ENCODE assay signal across 16 cellular contexts in genomic region chr6:42173101-42173500, GRCh38. TPM values are rescaled to one million over a fixed set of nuclear protein-coding genes. Genes with fewer than 3 reads are reported as not detected.
DNase-seq lines count a peak whose midpoint lies in the region; ATAC-seq and TF ChIP-seq lines count a peak whose summit lies in the region.
"Had no signal": no experiment of that assay in that cellular context is flagged by ENCODE, and none has a peak within 500 bp of the region (broad histone marks: within the 10 kb centered on the region; RNA-seq: fewer than 3 reads in every experiment).

Gene GUCA1A (plus strand): TSS chr6:42173364. CDS start chr6:42173614, 250 bp downstream.

- intact Hi-C loops in left colon (cut with DNase I, micrococcal nuclease) = no loop called here

- H3K27me3 Mint-ChIP-seq in endodermal cell (ENCODE audit: insufficient read depth) (peaks cover 16% of the 10 kb centered on the region), T-helper 17 cell (peaks cover 11% of the 10 kb centered on the region)
- H3K27me3 Mint-ChIP-seq: CD4-positive, alpha-beta memory T cell had no signal

- peak within 1 kb of the TSS; percentile 40 for H3K27ac Mint-ChIP-seq in endodermal cell
- H3K27ac Mint-ChIP-seq in T-helper 17 cell = no peak within 1 kb of the TSS
- H3K27ac Mint-ChIP-seq: HFFc6 had no signal

- ATAC-seq in left colon (no peak), T-helper 17 cell (no peak)

- no peaks in the 10 kb centered on the region for H3K27me3 ChIP-seq in H7 (ENCODE audit: control insufficient read depth, insufficient read depth, low read length)
- H3K27me3 ChIP-seq in WERI-Rb-1 (ENCODE audit: insufficient read depth, low read depth, severe bottlenecking) = no peaks in the 10 kb centered on the region
- peaks cover 9% of the 10 kb centered on the region for H3K27me3 ChIP-seq in endodermal cell (ENCODE audit: control insufficient read depth, insufficient read depth, low read length, poor library complexity, severe bottlenecking)
- H3K27me3 ChIP-seq: BE2C had no signal

- 88% methylated on average over 2 of the region's 2 CpGs; no CpG with 5 or more reads in 1 of the 2 experiments for WGBS in endodermal cell (ENCODE audit: insufficient coverage in 1 of 2, insufficient read length in 1 of 2), 2 experiments

- H3K36me3 ChIP-seq in H7 (replicated peaks; ENCODE audit: control insufficient read depth, insufficient read depth, low read length) (no peaks in the 10 kb centered on the region), WERI-Rb-1 (no peaks in the 10 kb centered on the region), endodermal cell (ENCODE audit: control insufficient read depth, insufficient read depth, low read length) (no peaks in the 10 kb centered on the region)
- H3K36me3 ChIP-seq: BE2C, HAP-1 had no signal

- H3K9ac ChIP-seq in endodermal cell (ENCODE audit: extremely low read depth, low read length, poor library complexity, severe bottlenecking) = no peak within 1 kb of the TSS
- H3K9ac ChIP-seq: GM23248 had no signal

- H3K4me1 ChIP-seq in endodermal cell (ENCODE audit: control insufficient read depth, insufficient read depth, low read length) = peaks cover 2% of the 10 kb centered on the region
- H3K4me1 ChIP-seq: BE2C had no signal

- no peaks in the 10 kb centered on the region for H3K9me3 Mint-ChIP-seq in endodermal cell
- H3K9me3 Mint-ChIP-seq: HFFc6 had no signal

- H3K36me3 Mint-ChIP-seq in endodermal cell (ENCODE audit: low read depth) = no peaks in the 10 kb centered on the region
- H3K36me3 Mint-ChIP-seq in T-helper 17 cell (ENCODE audit: low read depth) = no peaks in the 10 kb centered on the region
- H3K36me3 Mint-ChIP-seq: CD4-positive, alpha-beta memory T cell had no signal

- H3K4me3 ChIP-seq in H7 (ENCODE audit: insufficient read depth, low read depth, low read length) (no peak within 1 kb of the TSS), WERI-Rb-1 (ENCODE audit: low read depth, low read length) (no peak within 1 kb of the TSS), endodermal cell (ENCODE audit: low read length) (no peak within 1 kb of the TSS)
- H3K4me3 ChIP-seq: GM23248, HAP-1 had no signal

- no peak for TF ChIP-seq CTCF in WERI-Rb-1 (IDR thresholded peaks at IDR 0.05; ENCODE audit: low read depth, low read length)
- no peak for TF ChIP-seq CTCF in endodermal cell (conservative IDR thresholded peaks at IDR 0.05)

- H3K4me1 Mint-ChIP-seq in endodermal cell (peaks cover 2% of the 10 kb centered on the region), T-helper 17 cell (no peaks in the 10 kb centered on the region)

- H3K27ac ChIP-seq in WERI-Rb-1 (peak within 1 kb of the TSS; percentile 30), endodermal cell (ENCODE audit: low read depth, low read length) (no peak within 1 kb of the TSS)
- H3K27ac ChIP-seq: C4-2B, GM23248 had no signal

- H3K9me3 ChIP-seq in WERI-Rb-1 (ENCODE audit: severe bottlenecking) = no peaks in the 10 kb centered on the region
- H3K9me3 ChIP-seq in endodermal cell (ENCODE audit: control insufficient read depth, low read length) = no peaks in the 10 kb centered on the region
- H3K9me3 ChIP-seq in T-helper 17 cell (ENCODE audit: control insufficient read depth, low read length, poor library complexity, severe bottlenecking) = no peaks in the 10 kb centered on the region
- H3K9me3 ChIP-seq: BE2C, HAP-1 had no signal

- H3K4me3 Mint-ChIP-seq in endodermal cell (no peak within 1 kb of the TSS), T-helper 17 cell (no peak within 1 kb of the TSS)
- H3K4me3 Mint-ChIP-seq: CD4-positive, alpha-beta memory T cell; HFFc6 had no signal

- DNase-seq in D341Med (ENCODE audit: low spot score) (peak; percentile 73), H7 (no peak), WERI-Rb-1 (peak; percentile 77), endodermal cell (no peak), T-helper 9 cell (no peak), left colon (no peak), T-helper 17 cell (no peak), NCI-H2029 (lab: John Stamatoyannopoulos, UW) (no peak)
- DNase-seq: BE2C; CD4-positive, alpha-beta memory T cell; GF-D8; GM23248; HFFc6 had no signal

RNA-seq across cellular contexts. Expression of gene GUCA1A, which starts in this region (rescaled TPM):
- total RNA-seq in H7 (2014; rRNA removed; shearing (Covaris generic)) = 13.2 and 20.8 TPM in 2 replicates
- total RNA-seq in endodermal cell (1 to 10 TPM; 3.9 to 4.4 TPM), left colon (not detected), T-helper 17 cell (not detected)
- polyA plus RNA-seq in endodermal cell (2013, experiment 1 of 2) = 2.7 TPM
- 2.6 TPM for polyA plus RNA-seq in endodermal cell (2013, experiment 2 of 2)
- total RNA-seq: CD4-positive, alpha-beta memory T cell; GM23248; HFFc6; HT1080 had no signal
- polyA plus RNA-seq: CD4-positive, alpha-beta memory T cell; GM23248 had no signal

Comparison
In these comparisons a context has a peak if more than half of its experiments do, and no peak if none do; other contexts are left out.
1. RNA of gene GUCA1A (total RNA-seq): 13.2 to 20.8 TPM in H7 and 3.9 to 4.4 TPM in endodermal cell; not detected in left colon and not detected in T-helper 17 cell; every median in the first group is over 4 times any median in the second.
2. DNase-seq: peak in D341Med (single experiment) and WERI-Rb-1 (single experiment); none in H7 (single experiment), endodermal cell (single experiment), T-helper 9 cell (single experiment), left colon (0 of 2), T-helper 17 cell (0 of 3) and NCI-H2029 (single experiment).